ENCODE assay signal across 32 cellular contexts in the genomic region with DNA sequence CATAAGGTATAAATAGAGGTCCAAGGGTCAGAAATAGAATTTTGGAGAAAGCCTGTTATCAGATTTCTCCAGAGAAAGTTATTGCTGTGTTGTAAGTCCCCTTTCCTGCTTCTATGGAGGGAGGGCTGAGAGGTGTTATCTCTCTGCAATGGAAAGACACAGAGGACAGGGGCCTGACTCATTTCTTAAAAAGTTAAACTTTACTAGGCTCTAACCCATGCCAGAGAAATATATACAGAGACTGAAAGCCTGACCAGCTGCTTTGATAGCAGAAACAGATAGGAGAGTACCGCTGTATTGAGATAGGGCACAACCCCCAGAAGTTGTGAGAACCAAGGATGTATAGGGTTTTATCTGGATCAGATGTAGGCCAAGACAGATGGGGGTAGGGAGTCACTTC.
"Had no signal": no experiment of that assay in that cellular context is flagged by ENCODE, and none has a peak within 500 bp of the region (broad histone marks: within the 10 kb centered on the region; RNA-seq: fewer than 3 reads in every experiment).

No MANE protein-coding gene starts in this region.

- H3K9me3 Mint-ChIP-seq: activated CD4-positive, alpha-beta memory T cell treated with anti-CD3 and anti-CD28 coated beads, Interleukin-2, amount 10 ng/mL, durations not matched to agents 7 days and 5 days; activated CD4-positive, alpha-beta T cell treated with anti-CD3 and anti-CD28 coated beads, Interleukin-2, amount 10 ng/mL, durations not matched to agents 7 days and 5 days; activated naive CD8-positive, alpha-beta T cell treated with anti-CD3 and anti-CD28 coated beads, Interleukin-2, amount 10 ng/mL, durations not matched to agents 7 days and 5 days; stimulated activated memory B cell treated with anti-CD40 and anti-IgM and Interleukin-4, amounts not matched to agents 10 μg/mL and 1 μg/mL and 100 μg/mL, for 72 hours had no signal

- DNase-seq: activated CD4-positive, alpha-beta memory T cell treated with anti-CD3 and anti-CD28 coated beads, Interleukin-2, amount 10 ng/mL, durations not matched to agents 7 days and 5 days; activated CD4-positive, alpha-beta T cell treated with anti-CD3 and anti-CD28 coated beads for 1 hour; activated CD4-positive, alpha-beta T cell treated with anti-CD3 and anti-CD28 coated beads, Interleukin-2, amount 10 ng/mL, durations not matched to agents 7 days and 5 days; activated CD8-positive, alpha-beta memory T cell treated with anti-CD3 and anti-CD28 coated beads, Interleukin-2, amount 50 U/mL, for 48 hours; activated gamma-delta T cell; activated naive CD4-positive, alpha-beta T cell treated with anti-CD3 and anti-CD28 coated beads, Interleukin-2, amount 10 ng/mL, durations not matched to agents 7 days and 5 days; activated naive CD8-positive, alpha-beta T cell treated with anti-CD3 and anti-CD28 coated beads, Interleukin-2, amount 10 ng/mL, durations not matched to agents 7 days and 5 days; activated T-cell treated with anti-CD3 and anti-CD28 coated beads, Interleukin-2, amount 50 U/mL, for 24 hours; central memory CD4-positive, alpha-beta T cell; foreskin fibroblast; heart left ventricle; hypothalamus; immature natural killer cell; kidney; left ventricle myocardium inferior; midbrain; naive thymus-derived CD4-positive, alpha-beta T cell; pancreas; psoas muscle; stimulated activated CD4-positive, alpha-beta T cell treated with anti-CD3 and anti-CD28 coated beads, Interleukin-1b, Interleukin-23, amount 100 ng/mL, for 48 hours; stimulated activated CD4-positive, alpha-beta T cell treated with anti-CD3 and anti-CD28 coated beads, Interleukin-4, amount 100 ng/mL, for 4 hours; stimulated activated CD8-positive, alpha-beta memory T cell treated with anti-CD3 and anti-CD28 coated beads, Interleukin-4, amount 100 ng/mL, for 48 hours; stomach; T-helper 17 cell; T1000; tibial artery; upper lobe of right lung had no signal

- H3K27ac Mint-ChIP-seq: activated CD4-positive, alpha-beta memory T cell treated with anti-CD3 and anti-CD28 coated beads, Interleukin-2, amount 10 ng/mL, durations not matched to agents 7 days and 5 days; activated CD4-positive, alpha-beta T cell treated with anti-CD3 and anti-CD28 coated beads, Interleukin-2, amount 10 ng/mL, durations not matched to agents 7 days and 5 days; activated naive CD4-positive, alpha-beta T cell treated with anti-CD3 and anti-CD28 coated beads, Interleukin-2, amount 10 ng/mL, durations not matched to agents 7 days and 5 days; activated naive CD8-positive, alpha-beta T cell treated with anti-CD3 and anti-CD28 coated beads, Interleukin-2, amount 10 ng/mL, durations not matched to agents 7 days and 5 days; activated T-cell treated with anti-CD3 and anti-CD28 coated beads, Interleukin-2, amount 50 U/mL, for 24 hours; immature natural killer cell; naive thymus-derived CD4-positive, alpha-beta T cell; stimulated activated memory B cell treated with anti-CD40 and anti-IgM and Interleukin-4, amounts not matched to agents 10 μg/mL and 1 μg/mL and 100 μg/mL, for 72 hours; T-helper 17 cell had no signal

- H3K4me3 Mint-ChIP-seq: activated CD4-positive, alpha-beta memory T cell treated with anti-CD3 and anti-CD28 coated beads, Interleukin-2, amount 10 ng/mL, durations not matched to agents 7 days and 5 days; activated CD4-positive, alpha-beta T cell treated with anti-CD3 and anti-CD28 coated beads, Interleukin-2, amount 10 ng/mL, durations not matched to agents 7 days and 5 days; activated naive CD4-positive, alpha-beta T cell treated with anti-CD3 and anti-CD28 coated beads, Interleukin-2, amount 10 ng/mL, durations not matched to agents 7 days and 5 days; activated naive CD8-positive, alpha-beta T cell treated with anti-CD3 and anti-CD28 coated beads, Interleukin-2, amount 10 ng/mL, durations not matched to agents 7 days and 5 days; activated T-cell treated with anti-CD3 and anti-CD28 coated beads, Interleukin-2, amount 50 U/mL, for 24 hours; immature natural killer cell; naive thymus-derived CD4-positive, alpha-beta T cell; stimulated activated memory B cell treated with anti-CD40 and anti-IgM and Interleukin-4, amounts not matched to agents 10 μg/mL and 1 μg/mL and 100 μg/mL, for 72 hours; T-helper 17 cell had no signal

- H3K27me3 Mint-ChIP-seq: activated CD4-positive, alpha-beta memory T cell treated with anti-CD3 and anti-CD28 coated beads, Interleukin-2, amount 10 ng/mL, durations not matched to agents 7 days and 5 days; activated CD4-positive, alpha-beta T cell treated with anti-CD3 and anti-CD28 coated beads, Interleukin-2, amount 10 ng/mL, durations not matched to agents 7 days and 5 days; activated naive CD4-positive, alpha-beta T cell treated with anti-CD3 and anti-CD28 coated beads, Interleukin-2, amount 10 ng/mL, durations not matched to agents 7 days and 5 days; activated naive CD8-positive, alpha-beta T cell treated with anti-CD3 and anti-CD28 coated beads, Interleukin-2, amount 10 ng/mL, durations not matched to agents 7 days and 5 days; activated T-cell treated with anti-CD3 and anti-CD28 coated beads, Interleukin-2, amount 50 U/mL, for 24 hours; naive thymus-derived CD4-positive, alpha-beta T cell; stimulated activated memory B cell treated with anti-CD40 and anti-IgM and Interleukin-4, amounts not matched to agents 10 μg/mL and 1 μg/mL and 100 μg/mL, for 72 hours; T-helper 17 cell had no signal

- H3K27ac ChIP-seq: heart left ventricle, left ventricle myocardium inferior, pancreas, psoas muscle, right atrium auricular region, stomach, suprapubic skin, tibial artery, upper lobe of right lung had no signal

- ATAC-seq: esophagus mucosa; naive thymus-derived CD4-positive, alpha-beta T cell; psoas muscle; stimulated activated memory B cell treated with anti-CD40 and anti-IgM and Interleukin-4, amounts not matched to agents 10 μg/mL and 1 μg/mL and 100 μg/mL, for 72 hours; T-helper 17 cell; upper lobe of right lung had no signal

- H3K9me3 ChIP-seq: heart left ventricle, left ventricle myocardium inferior, pancreas, psoas muscle, right atrium auricular region, stomach, suprapubic skin, tibial artery, upper lobe of right lung had no signal

- H3K4me2 ChIP-seq: smooth muscle cell had no signal

- H3K36me3 Mint-ChIP-seq: activated naive CD4-positive, alpha-beta T cell treated with anti-CD3 and anti-CD28 coated beads, Interleukin-2, amount 10 ng/mL, durations not matched to agents 7 days and 5 days; activated naive CD8-positive, alpha-beta T cell treated with anti-CD3 and anti-CD28 coated beads, Interleukin-2, amount 10 ng/mL, durations not matched to agents 7 days and 5 days; immature natural killer cell; naive thymus-derived CD4-positive, alpha-beta T cell; stimulated activated memory B cell treated with anti-CD40 and anti-IgM and Interleukin-4, amounts not matched to agents 10 μg/mL and 1 μg/mL and 100 μg/mL, for 72 hours had no signal

- H3K4me3 ChIP-seq: heart left ventricle, left ventricle myocardium inferior, pancreas, psoas muscle, right atrium auricular region, smooth muscle cell, stomach, suprapubic skin, tibial artery, upper lobe of right lung had no signal

- H3K27me3 ChIP-seq: heart left ventricle, pancreas, right atrium auricular region, stomach, suprapubic skin, tibial artery, upper lobe of right lung had no signal

- H3K36me3 ChIP-seq: heart left ventricle, left ventricle myocardium inferior, pancreas, right atrium auricular region, stomach, suprapubic skin, tibial artery, upper lobe of right lung had no signal

- H3K4me1 ChIP-seq: pancreas, psoas muscle, right atrium auricular region, stomach, suprapubic skin, tibial artery, upper lobe of right lung had no signal

- H3K4me1 Mint-ChIP-seq: activated CD4-positive, alpha-beta memory T cell treated with anti-CD3 and anti-CD28 coated beads, Interleukin-2, amount 10 ng/mL, durations not matched to agents 7 days and 5 days; activated CD4-positive, alpha-beta T cell treated with anti-CD3 and anti-CD28 coated beads, Interleukin-2, amount 10 ng/mL, durations not matched to agents 7 days and 5 days; activated naive CD4-positive, alpha-beta T cell treated with anti-CD3 and anti-CD28 coated beads, Interleukin-2, amount 10 ng/mL, durations not matched to agents 7 days and 5 days; activated naive CD8-positive, alpha-beta T cell treated with anti-CD3 and anti-CD28 coated beads, Interleukin-2, amount 10 ng/mL, durations not matched to agents 7 days and 5 days; immature natural killer cell; naive thymus-derived CD4-positive, alpha-beta T cell; stimulated activated memory B cell treated with anti-CD40 and anti-IgM and Interleukin-4, amounts not matched to agents 10 μg/mL and 1 μg/mL and 100 μg/mL, for 72 hours; T-helper 17 cell had no signal
